Comparison of ENCODE assay signal across 18 cellular contexts in genomic region chr7:39313958-39314357, GRCh38.
DNase-seq lines count a peak whose midpoint lies in the region; FAIRE-seq and TF ChIP-seq lines count a peak whose summit lies in the region.
"Had no signal": no experiment of that assay in that cellular context is flagged by ENCODE, and none has a peak within 500 bp of the region (broad histone marks: within the 10 kb centered on the region; RNA-seq: fewer than 3 reads in every experiment).

No MANE protein-coding gene starts in this region.

- no peaks in the 10 kb centered on the region for H3K23me2 ChIP-seq in H1 (ENCODE audit: low read depth, low read length)

- no peak overlapping the region for H3K27ac ChIP-seq in H1 (ENCODE audit: low read depth, low read length)
- H3K27ac ChIP-seq in neural progenitor cell = no peak overlapping the region
- H3K27ac ChIP-seq in coronary artery = no peak overlapping the region

- H3K14ac ChIP-seq in H1 (ENCODE audit: insufficient read length) = no peak overlapping the region

- H2BK12ac ChIP-seq in H1 (ENCODE audit: low read depth, low read length) = no peak overlapping the region

- no peak for TF ChIP-seq POLR2A in H1 (IDR thresholded peaks at IDR 0.05; ENCODE audit: control extremely low read depth in 1 of 2, low read depth in 2 of 2, low read length in 2 of 2)

- H3K9ac ChIP-seq in H1 (replicated peaks in 1 of 4; ENCODE audit: extremely low read depth in 1 of 4, low read depth in 3 of 4, low read length in 3 of 4) (no peak overlapping the region; a peak in 1 of 7 replicates), neural progenitor cell (no peak overlapping the region)

- H3K4ac ChIP-seq in H1 (replicated peaks; ENCODE audit: insufficient read length, low read depth, low read length) = no peak overlapping the region

- no peak overlapping the region for H3K4me3 ChIP-seq in H1 (ENCODE audit: extremely low read depth in 1 of 4, insufficient read depth in 2 of 4, low read depth in 3 of 4, low read length in 4 of 4)
- H3K4me3 ChIP-seq in neural progenitor cell = no peak overlapping the region
- no peak overlapping the region for H3K4me3 ChIP-seq in coronary artery
- H3K4me3 ChIP-seq: HAP-1 had no signal

- CTCF ChIA-PET in H1 (lab: Charles Lee; ENCODE audit: partially characterized antibody) = interaction anchor here (2.0 kb wide), 1 partner anchor 44 kb away, joined by 4 read pairs; no protein-coding TSS in a partner anchor

- H3K4me2 ChIP-seq in H1 (ENCODE audit: insufficient read depth in 1 of 2, low read depth in 2 of 2, low read length in 2 of 2) (no peak overlapping the region), neural progenitor cell (peak overlapping the region; percentile 38)

- peaks cover 24% of the 10 kb centered on the region for H3K4me1 Mint-ChIP-seq in neural progenitor cell
- H3K4me1 Mint-ChIP-seq: CD4-positive, CD25-positive, alpha-beta regulatory T cell had no signal

- H3K4me3 Mint-ChIP-seq in neural progenitor cell = no peak overlapping the region
- H3K4me3 Mint-ChIP-seq: CD4-positive, CD25-positive, alpha-beta regulatory T cell had no signal

- 68% methylated on average over 6 of the region's 6 CpGs; no CpG with 5 or more reads in 1 of the 2 experiments for WGBS in H1 (ENCODE audit: extremely low coverage in 1 of 2, insufficient coverage in 1 of 2, insufficient read length in 1 of 2, insufficient replicate concordance in 2 of 2, low coverage in 1 of 2, low lambda C conversion rate in 2 of 2, missing lambda C conversion rate in 1 of 2), 2 experiments

- POLR2A ChIA-PET in H1 (lab: Charles Lee; ENCODE audit: partially characterized antibody) = no interaction called here

- no peak overlapping the region for H3K23ac ChIP-seq in H1 (ENCODE audit: insufficient read length)

- H3K18ac ChIP-seq in H1 (ENCODE audit: extremely low read depth, low read length) = no peak overlapping the region

- no peak for DNase-seq in H1 (ENCODE audit: low read depth in 1 of 2, low spot score in 2 of 2)
- peak; percentile 84 for DNase-seq in kidney glomerular epithelial cell (lab: John Stamatoyannopoulos, UW)
- DNase-seq in neural progenitor cell (ENCODE audit: low spot score) = peak; percentile 42
- DNase-seq in coronary artery (ENCODE audit: low spot score) = no peak
- no peak for DNase-seq in activated CD4-positive, alpha-beta T cell treated with anti-CD3 and anti-CD28 coated beads for 4 hours
- no peak for DNase-seq in activated CD4-positive, alpha-beta T cell treated with anti-CD3 and anti-CD28 coated beads for 48 hours
- DNase-seq in SW480 (ENCODE audit: low spot score) = no peak
- DNase-seq: CD4-positive, CD25-positive, alpha-beta regulatory T cell; DMS79; KBM-7; NCI-H1092; NCI-H1436; NCI-H187 treated with DMSO at 0.1 percent for 48 hours; NCI-H2107; NCI-H446 treated with DMSO at 0.1 percent for 48 hours; NCI-H526 treated with DMSO at 0.1 percent for 48 hours had no signal

- H2BK120ac ChIP-seq in H1 (replicated peaks; ENCODE audit: low read depth, low read length) = no peak overlapping the region

- H3K9me3 Mint-ChIP-seq in neural progenitor cell = no peaks in the 10 kb centered on the region

- H2AFZ ChIP-seq in H1 (ENCODE audit: low read length) (peak overlapping the region; percentile 77; the same call in 1 of the 2 replicates), neural progenitor cell (replicated peaks) (peak overlapping the region; percentile 64)

- no peak for TF ChIP-seq RAD21 in H1 (IDR thresholded peaks at IDR 0.05 in 1 of 2, conservative IDR thresholded peaks at IDR 0.05 in 1 of 2; ENCODE audit: low read depth in 2 of 2, low read length in 2 of 2)

- FAIRE-seq in H1 (lab: Jason Lieb, UNC) = peak; percentile 50
- FAIRE-seq: GM19239 had no signal

- no peaks in the 10 kb centered on the region for H3K36me3 ChIP-seq in H1 (ENCODE audit: control insufficient read depth in 2 of 4, insufficient read depth in 4 of 4, low read length in 3 of 4)
- H3K36me3 ChIP-seq in neural progenitor cell = no peaks in the 10 kb centered on the region
- H3K36me3 ChIP-seq: HAP-1 had no signal

- no peak overlapping the region for H2BK5ac ChIP-seq in H1 (ENCODE audit: low read depth, low read length)

- no peak overlapping the region for H2AK5ac ChIP-seq in H1 (ENCODE audit: low read depth, low read length)

- no peak for TF ChIP-seq CTCF in H1 (IDR thresholded peaks at IDR 0.05; ENCODE audit: control extremely low read depth in 1 of 3, insufficient read depth in 1 of 3, low read depth in 1 of 3, low read length in 3 of 3)
- no peak for TF ChIP-seq CTCF in neural progenitor cell (IDR thresholded peaks at IDR 0.05)
- TF ChIP-seq CTCF in coronary artery (IDR thresholded peaks at IDR 0.05) = no peak

- H2BK15ac ChIP-seq in H1 (ENCODE audit: low read length) = no peak overlapping the region

- no peak overlapping the region for H2BK20ac ChIP-seq in H1 (ENCODE audit: low read length)

- H3K27ac Mint-ChIP-seq in neural progenitor cell = no peak overlapping the region
- H3K27ac Mint-ChIP-seq: CD4-positive, CD25-positive, alpha-beta regulatory T cell had no signal

- H3K36me3 Mint-ChIP-seq in neural progenitor cell = no peaks in the 10 kb centered on the region
- H3K36me3 Mint-ChIP-seq: CD4-positive, CD25-positive, alpha-beta regulatory T cell had no signal

- TF ChIP-seq EP300 in H1 (IDR thresholded peaks at IDR 0.05; ENCODE audit: borderline replicate concordance in 1 of 2, low read depth in 2 of 2, low read length in 2 of 2) = no peak

- H3K79me1 ChIP-seq in H1 (ENCODE audit: low read depth, low read length) = no peaks in the 10 kb centered on the region

- H4K91ac ChIP-seq in H1 (replicated peaks; ENCODE audit: insufficient read length, low read length) = no peak overlapping the region

- H3K27me3 Mint-ChIP-seq in neural progenitor cell (ENCODE audit: insufficient read depth, low read depth) = peaks cover 2% of the 10 kb centered on the region

- no peak overlapping the region for H3K56ac ChIP-seq in H1 (replicated peaks; ENCODE audit: insufficient read length, low read depth, low read length)

- peaks cover 6% of the 10 kb centered on the region for H3F3A ChIP-seq in neural progenitor cell (ENCODE audit: low read depth)

- H4K20me1 ChIP-seq in H1 (replicated peaks in 1 of 2; ENCODE audit: control insufficient read depth in 1 of 2, insufficient read depth in 2 of 2, low read length in 2 of 2) (no peaks in the 10 kb centered on the region), neural progenitor cell (ENCODE audit: low read depth) (no peaks in the 10 kb centered on the region)

- no peak overlapping the region for H4K5ac ChIP-seq in H1 (ENCODE audit: insufficient read length, low read depth, low read length)

- H3K9me3 ChIP-seq in H1 (ENCODE audit: insufficient read depth in 2 of 2, low read depth in 1 of 2, low read length in 1 of 2) = no peaks in the 10 kb centered on the region
- H3K9me3 ChIP-seq in neural progenitor cell (ENCODE audit: low read depth) = no peaks in the 10 kb centered on the region
- H3K9me3 ChIP-seq: HAP-1 had no signal

- H3K4me1 ChIP-seq in H1 (replicated peaks in 1 of 4; ENCODE audit: control insufficient read depth in 3 of 4, insufficient read depth in 4 of 4, low read length in 3 of 4) (peaks cover 2 to 16% (median 6%) of the 10 kb centered on the region in 4 experiments; a peak in 6 of 7 replicates), neural progenitor cell (peaks cover 53% of the 10 kb centered on the region)

- H4K8ac ChIP-seq in H1 (ENCODE audit: extremely low read depth, insufficient read depth, low read length) = no peak overlapping the region

- no peaks in the 10 kb centered on the region for H3K79me2 ChIP-seq in H1 (ENCODE audit: control insufficient read depth in 1 of 2, insufficient read depth in 2 of 2, low read length in 2 of 2)
- no peaks in the 10 kb centered on the region for H3K79me2 ChIP-seq in neural progenitor cell (ENCODE audit: low read depth)

- H3K27me3 ChIP-seq in H1 (replicated peaks in 1 of 4; ENCODE audit: control insufficient read depth in 3 of 4, extremely low read depth in 1 of 4, insufficient read depth in 3 of 4, low read length in 3 of 4) = no peaks in the 10 kb centered on the region
- H3K27me3 ChIP-seq in neural progenitor cell = no peaks in the 10 kb centered on the region

TF ChIP-seq in H1, 55 proteins besides CTCF, POLR2A, EP300 and RAD21 (continues in another document):
- TF ChIP-seq KDM1A (IDR thresholded peaks at IDR 0.05; ENCODE audit: borderline replicate concordance, low read length) = no peak
- no peak for TF ChIP-seq USF2 (IDR thresholded peaks at IDR 0.05; ENCODE audit: low read length)
- TF ChIP-seq FOSL1 (IDR thresholded peaks at IDR 0.05; ENCODE audit: insufficient read depth, low read depth, low read length) = no peak
- no peak for TF ChIP-seq EZH2 (IDR thresholded peaks at IDR 0.05; ENCODE audit: low read depth, low read length, severe bottlenecking)
- no peak for TF ChIP-seq BRCA1 (IDR thresholded peaks at IDR 0.05; ENCODE audit: low read depth, low read length)
- no peak for TF ChIP-seq MAX (IDR thresholded peaks at IDR 0.05)
- no peak for TF ChIP-seq TBP (IDR thresholded peaks at IDR 0.05; ENCODE audit: low read depth, low read length)
- TF ChIP-seq POU5F1 (IDR thresholded peaks at IDR 0.05; ENCODE audit: low read depth, low read length) = no peak
- TF ChIP-seq SP1 (IDR thresholded peaks at IDR 0.05; ENCODE audit: low read depth, low read length) = no peak
- TF ChIP-seq JUND (IDR thresholded peaks at IDR 0.05; ENCODE audit: low read length) = no peak
- TF ChIP-seq NANOG (IDR thresholded peaks at IDR 0.05; ENCODE audit: insufficient read depth, low read depth, low read length, poor library complexity, severe bottlenecking) = no peak
- TF ChIP-seq SRF (IDR thresholded peaks at IDR 0.05; ENCODE audit: low read depth, low read length) = no peak

Comparison
In these comparisons a context has a peak if more than half of its experiments do, and no peak if none do; other contexts are left out.
1. DNase-seq: peak in kidney glomerular epithelial cell (single experiment) and neural progenitor cell (single experiment); none in H1 (0 of 2), coronary artery (single experiment), activated CD4-positive, alpha-beta T cell treated with anti-CD3 and anti-CD28 coated beads for 4 hours (0 of 2), activated CD4-positive, alpha-beta T cell treated with anti-CD3 and anti-CD28 coated beads for 48 hours (single experiment) and SW480 (single experiment).